Comparison of ENCODE assay signal across 8 cellular contexts in the genomic region with DNA sequence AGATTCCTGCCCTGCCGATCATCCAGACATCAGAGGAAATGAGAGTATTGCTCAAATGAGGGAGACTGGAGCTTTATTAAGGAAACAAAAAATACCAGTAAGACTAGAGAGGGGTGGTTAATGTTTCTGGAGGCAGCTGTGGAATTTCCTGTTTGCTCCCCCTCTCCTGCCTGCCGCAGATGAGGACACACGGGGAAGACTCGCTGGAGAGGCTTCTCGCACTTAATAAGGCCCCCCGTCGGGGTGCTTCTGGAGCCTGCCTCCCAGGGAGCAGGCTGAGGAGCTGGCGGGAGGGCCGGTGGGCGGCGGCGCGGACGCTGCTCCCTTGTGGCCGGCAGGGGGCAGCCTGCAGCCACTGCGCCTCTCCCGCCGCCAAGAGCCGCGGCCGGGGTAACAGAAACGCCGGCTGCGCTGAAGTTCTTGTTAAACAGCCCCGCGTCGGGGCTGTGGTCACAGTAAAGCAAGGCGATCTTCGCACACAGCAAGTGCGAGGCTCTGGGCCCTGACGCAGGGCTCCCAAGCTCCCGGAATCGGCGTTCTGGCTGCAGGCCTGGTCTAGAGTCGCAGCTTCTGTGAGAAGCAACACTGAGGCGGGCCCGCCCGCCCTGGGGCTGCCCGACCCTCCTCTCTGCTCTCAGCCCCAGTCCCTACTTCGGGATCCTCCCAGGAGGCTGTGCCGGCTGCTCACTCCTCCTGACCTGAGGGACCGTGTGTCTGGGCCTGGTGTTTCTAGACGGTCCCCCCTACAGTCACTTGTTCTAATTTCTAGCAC. TPM values are rescaled to one million over a fixed set of nuclear protein-coding genes. Genes with fewer than 3 reads are reported as not detected.
DNase-seq lines count a peak whose midpoint lies in the region; ATAC-seq lines count a peak whose summit lies in the region.

No MANE protein-coding gene starts in this region.

- 7% methylated on average over 36 of the region's 43 CpGs for WGBS in mesenchymal stem cell

- H3K27me3 ChIP-seq in effector memory CD4-positive, alpha-beta T cell (replicated peaks; ENCODE audit: control insufficient read depth, insufficient read depth, low read length, poor library complexity, severe bottlenecking), result no peaks in the 10 kb centered on the region
- peaks cover 0 to 12% of the 10 kb centered on the region in 2 experiments for H3K27me3 ChIP-seq in mesenchymal stem cell (ENCODE audit: control insufficient read depth in 1 of 2, insufficient read depth in 1 of 2, low read length in 2 of 2)

- H3K4me2 ChIP-seq in mesenchymal stem cell (ENCODE audit: low read length, poor library complexity, severe bottlenecking), result no peak overlapping the region

- H4K91ac ChIP-seq in mesenchymal stem cell (ENCODE audit: low read length), result peak overlapping the region; percentile 66

- H3K9ac ChIP-seq in mesenchymal stem cell (ENCODE audit: low read length), result peak overlapping the region; percentile 70

- no peak overlapping the region for H3K27ac ChIP-seq in effector memory CD4-positive, alpha-beta T cell (ENCODE audit: insufficient read depth, low read length, poor library complexity, severe bottlenecking)
- peak overlapping the region; percentile 91 for H3K27ac ChIP-seq in mesenchymal stem cell (ENCODE audit: low read length, poor library complexity, severe bottlenecking)

- H3K4me3 ChIP-seq in effector memory CD4-positive, alpha-beta T cell (ENCODE audit: insufficient read depth, low read depth, low read length, poor library complexity, severe bottlenecking), result no peak overlapping the region
- peak overlapping the region in 1 of 2 experiments; percentile 37 for H3K4me3 ChIP-seq in mesenchymal stem cell (ENCODE audit: insufficient read depth in 1 of 2, low read depth in 1 of 2, low read length in 2 of 2)

- H4K8ac ChIP-seq in mesenchymal stem cell (ENCODE audit: low read length), result peak overlapping the region; percentile 10

- no peak overlapping the region for H2AFZ ChIP-seq in mesenchymal stem cell (ENCODE audit: low read depth, low read length)

- DNase-seq in AG08395 (ENCODE audit: low spot score), result peak; percentile 93
- peak; percentile 33 for DNase-seq in NCI-H460 (ENCODE audit: extremely low read depth, low read depth)
- peak; percentile 68 for DNase-seq in activated CD4-positive, alpha-beta memory T cell treated with anti-CD3 and anti-CD28 coated beads, Interleukin-2, amount 10 ng/mL, durations not matched to agents 7 days and 5 days
- DNase-seq in effector memory CD4-positive, alpha-beta T cell, result peak; percentile 23 to 44 (median 29)
- peak; percentile 96 for DNase-seq in mesenchymal stem cell
- peak; percentile 27 to 49 (median 31) for DNase-seq in stimulated activated CD4-positive, alpha-beta T cell treated with anti-CD3 and anti-CD28 coated beads, TNF-alpha, amount 100 ng/mL, for 48 hours (ENCODE audit: low read depth in 3 of 3)

- H3K18ac ChIP-seq in mesenchymal stem cell (ENCODE audit: low read depth in 1 of 2, low read length in 2 of 2), result peak overlapping the region; percentile 25 to 86

- H3K27ac Mint-ChIP-seq in activated CD4-positive, alpha-beta memory T cell treated with anti-CD3 and anti-CD28 coated beads, Interleukin-2, amount 10 ng/mL, durations not matched to agents 7 days and 5 days, result no peak overlapping the region

- H3K23ac ChIP-seq in mesenchymal stem cell (ENCODE audit: low read length in 2 of 2), result no peak overlapping the region

- peak overlapping the region in 1 of 2 experiments; percentile 74 for H2BK12ac ChIP-seq in mesenchymal stem cell (ENCODE audit: low read length in 2 of 2)

- H3K4ac ChIP-seq in mesenchymal stem cell (ENCODE audit: low read depth in 1 of 2, low read length in 2 of 2), result peak overlapping the region in 1 of 2 experiments; percentile 90

- H3K9me3 ChIP-seq in effector memory CD4-positive, alpha-beta T cell (ENCODE audit: control insufficient read depth, low read length), result no peaks in the 10 kb centered on the region
- H3K9me3 ChIP-seq in mesenchymal stem cell (ENCODE audit: control insufficient read depth, low read length), result peaks cover 8% of the 10 kb centered on the region

- H2BK120ac ChIP-seq in mesenchymal stem cell (ENCODE audit: low read depth, low read length), result no peak overlapping the region

- H3K4me3 Mint-ChIP-seq in activated CD4-positive, alpha-beta memory T cell treated with anti-CD3 and anti-CD28 coated beads, Interleukin-2, amount 10 ng/mL, durations not matched to agents 7 days and 5 days, result no peak overlapping the region

- POLR2A ChIA-PET in activated CD4-positive, alpha-beta memory T cell treated with anti-CD3 and anti-CD28 coated beads, Interleukin-2, amount 10 ng/mL, durations not matched to agents 7 days and 5 days (lab: Charles Lee), result interaction anchor here (1.0 to 4.0 kb wide), 6 partner anchors 10 to 256 kb away, joined by 3 to 18 read pairs (median 4); partner anchors contain the start of gene UQCC2

- ATAC-seq in GM21825 (IDR thresholded peaks at IDR 0.05; ENCODE audit: unreplicated experiment) (peak; percentile 50), GM18519 (IDR thresholded peaks at IDR 0.05; ENCODE audit: low FRiP score, unreplicated experiment) (no peak)

- H2BK15ac ChIP-seq in mesenchymal stem cell (ENCODE audit: low read depth, poor library complexity, severe bottlenecking), result no peak overlapping the region

- H3K79me1 ChIP-seq in mesenchymal stem cell (replicated peaks; ENCODE audit: low read length, poor library complexity, severe bottlenecking), result peaks cover 15% of the 10 kb centered on the region

- peaks cover 39% of the 10 kb centered on the region for H3K36me3 Mint-ChIP-seq in activated CD4-positive, alpha-beta memory T cell treated with anti-CD3 and anti-CD28 coated beads, Interleukin-2, amount 10 ng/mL, durations not matched to agents 7 days and 5 days (ENCODE audit: low read depth)

- peak overlapping the region in 1 of 2 experiments; percentile 95 for H3K14ac ChIP-seq in mesenchymal stem cell (ENCODE audit: low read length in 2 of 2)

- H3K4me1 Mint-ChIP-seq in activated CD4-positive, alpha-beta memory T cell treated with anti-CD3 and anti-CD28 coated beads, Interleukin-2, amount 10 ng/mL, durations not matched to agents 7 days and 5 days, result peaks cover 7% of the 10 kb centered on the region

- H2AK5ac ChIP-seq in mesenchymal stem cell (ENCODE audit: low read length, severe bottlenecking), result peak overlapping the region; percentile 73

- peaks cover 38% of the 10 kb centered on the region for H3K36me3 ChIP-seq in effector memory CD4-positive, alpha-beta T cell (ENCODE audit: control insufficient read depth, insufficient read depth, low read length)
- H3K36me3 ChIP-seq in mesenchymal stem cell (ENCODE audit: control insufficient read depth in 1 of 2, insufficient read depth in 2 of 2, low read depth in 1 of 2, low read length in 2 of 2), result peaks cover 42 to 46% of the 10 kb centered on the region in 2 experiments

- CTCF ChIA-PET in activated CD4-positive, alpha-beta memory T cell treated with anti-CD3 and anti-CD28 coated beads, Interleukin-2, amount 10 ng/mL, durations not matched to agents 7 days and 5 days (lab: Charles Lee), result interaction anchor here (0.6 to 8.4 kb wide), 38 partner anchors 11 to 387 kb away, joined by 3 to 133 read pairs (median 3); partner anchors contain the start of gene UQCC2

- no peaks in the 10 kb centered on the region for H3K9me3 Mint-ChIP-seq in activated CD4-positive, alpha-beta memory T cell treated with anti-CD3 and anti-CD28 coated beads, Interleukin-2, amount 10 ng/mL, durations not matched to agents 7 days and 5 days

- H3K4me1 ChIP-seq in effector memory CD4-positive, alpha-beta T cell (ENCODE audit: control insufficient read depth, insufficient read depth, low read length, poor library complexity, severe bottlenecking), result no peaks in the 10 kb centered on the region
- H3K4me1 ChIP-seq in mesenchymal stem cell (ENCODE audit: control insufficient read depth, insufficient read depth, low read depth, low read length), result peaks cover 48% of the 10 kb centered on the region

- H3K27me3 Mint-ChIP-seq in activated CD4-positive, alpha-beta memory T cell treated with anti-CD3 and anti-CD28 coated beads, Interleukin-2, amount 10 ng/mL, durations not matched to agents 7 days and 5 days, result peaks cover 8% of the 10 kb centered on the region

- no peak overlapping the region for H2BK5ac ChIP-seq in mesenchymal stem cell (ENCODE audit: low read depth, low read length, poor library complexity, severe bottlenecking)

RNA-seq across cellular contexts. Expression of gene LEMD2, which starts 17.4 kb away (rescaled TPM):
- total RNA-seq in NCI-H460 (2014; rRNA removed; shearing (Covaris generic)), result 39.6 and 40.9 TPM in 2 replicates
- 89.2 and 95.7 TPM in 2 replicates for polyA plus RNA-seq in NCI-H460 (2014; cell fraction: nucleus; rRNA removed)
- total RNA-seq in activated CD4-positive, alpha-beta memory T cell treated with anti-CD3 and anti-CD28 coated beads, Interleukin-2, amount 10 ng/mL, durations not matched to agents 7 days and 5 days, result 10 to 100 TPM; 70.6 to 76.1 TPM
- 37.2 TPM for polyA plus RNA-seq in mesenchymal stem cell (2013, experiment 1 of 2)
- 35.9 TPM for polyA plus RNA-seq in mesenchymal stem cell (2013, experiment 2 of 2)

RNA-seq across cellular contexts. Expression of gene IP6K3, which starts 24.8 kb away (rescaled TPM):
- not detected in 2 replicates for total RNA-seq in NCI-H460 (2014; rRNA removed; shearing (Covaris generic))
- not detected in 2 replicates for polyA plus RNA-seq in NCI-H460 (2014; cell fraction: nucleus; rRNA removed)
- not detected for total RNA-seq in activated CD4-positive, alpha-beta memory T cell treated with anti-CD3 and anti-CD28 coated beads, Interleukin-2, amount 10 ng/mL, durations not matched to agents 7 days and 5 days
- 6.7 TPM for polyA plus RNA-seq in mesenchymal stem cell (2013, experiment 1 of 2)
- 6.5 TPM for polyA plus RNA-seq in mesenchymal stem cell (2013, experiment 2 of 2)

RNA-seq across cellular contexts. Expression of gene MLN, which starts 32.3 kb away (rescaled TPM):
- not detected in 2 replicates for total RNA-seq in NCI-H460 (2014; rRNA removed; shearing (Covaris generic))
- not detected in 2 replicates for polyA plus RNA-seq in NCI-H460 (2014; cell fraction: nucleus; rRNA removed)
- total RNA-seq in activated CD4-positive, alpha-beta memory T cell treated with anti-CD3 and anti-CD28 coated beads, Interleukin-2, amount 10 ng/mL, durations not matched to agents 7 days and 5 days, result not detected
- polyA plus RNA-seq in mesenchymal stem cell (2013, experiment 1 of 2), result not detected
- polyA plus RNA-seq in mesenchymal stem cell (2013, experiment 2 of 2), result not detected

Comparison
In these comparisons a context has a peak if more than half of its experiments do, and no peak if none do; other contexts are left out.
1. DNase-seq: peak in every context shown above with its lines; median percentile 96 in mesenchymal stem cell; 93 in AG08395; 68 in activated CD4-positive, alpha-beta memory T cell treated with anti-CD3 and anti-CD28 coated beads, Interleukin-2, amount 10 ng/mL, durations not matched to agents 7 days and 5 days; 33 in NCI-H460; 31 in stimulated activated CD4-positive, alpha-beta T cell treated with anti-CD3 and anti-CD28 coated beads, TNF-alpha, amount 100 ng/mL, for 48 hours; 29 in effector memory CD4-positive, alpha-beta T cell.